ENCODE assay signal across 30 cellular contexts in genomic region chr5:13328316-13328715, GRCh38.
"Had no signal": no experiment of that assay in that cellular context is flagged by ENCODE, and none has a peak within 500 bp of the region (broad histone marks: within the 10 kb centered on the region; RNA-seq: fewer than 3 reads in every experiment).

No MANE protein-coding gene starts in this region.

- DNase-seq: activated CD4-positive, alpha-beta T cell treated with anti-CD3 and anti-CD28 coated beads for 1 hour; activated CD4-positive, alpha-beta T cell treated with anti-CD3 and anti-CD28 coated beads, Interleukin-2, amount 50 U/mL, for 1 hour; activated CD8-positive, alpha-beta memory T cell treated with anti-CD3 and anti-CD28 coated beads, Interleukin-2, amount 10 ng/mL, durations not matched to agents 7 days and 5 days; activated CD8-positive, alpha-beta T cell treated with anti-CD3 and anti-CD28 coated beads, Interleukin-2, amount 10 ng/mL, durations not matched to agents 7 days and 5 days; activated naive CD8-positive, alpha-beta T cell treated with anti-CD3 and anti-CD28 coated beads, Interleukin-2, amount 50 U/mL, for 24 hours; activated T-cell treated with anti-CD3 and anti-CD28 coated beads, Interleukin-2, amount 50 U/mL, for 48 hours; body of pancreas; colonic mucosa; effector memory CD8-positive, alpha-beta T cell; erythroblast; gastrocnemius medialis; naive thymus-derived CD8-positive, alpha-beta T cell; nucleus accumbens; pancreas; sigmoid colon; stimulated activated CD4-positive, alpha-beta T cell treated with anti-CD3 and anti-CD28 coated beads, Interleukin-15, amount 100 ng/mL, for 24 hours; stimulated activated CD4-positive, alpha-beta T cell treated with anti-CD3 and anti-CD28 coated beads, Interleukin-2, amount 100 ng/mL, for 24 hours; stimulated activated naive B cell treated with anti-CD40 and anti-IgM and Interleukin-4, amounts not matched to agents 10 μg/mL and 1 μg/mL and 100 μg/mL, for 72 hours; stomach; thyroid gland; upper lobe of left lung had no signal

- H3K4me3 ChIP-seq: body of pancreas, colonic mucosa, gastrocnemius medialis, hepatocyte, pancreas, prostate gland, sigmoid colon, smooth muscle cell, stomach, thyroid gland, upper lobe of left lung, vagina had no signal

- H3K27me3 Mint-ChIP-seq: activated CD8-positive, alpha-beta memory T cell treated with anti-CD3 and anti-CD28 coated beads, Interleukin-2, amount 10 ng/mL, durations not matched to agents 7 days and 5 days; activated naive CD4-positive, alpha-beta T cell treated with anti-CD3 and anti-CD28 coated beads, Interleukin-2, amount 50 U/mL, for 24 hours; activated naive CD8-positive, alpha-beta T cell treated with anti-CD3 and anti-CD28 coated beads, Interleukin-2, amount 50 U/mL, for 24 hours; effector memory CD8-positive, alpha-beta T cell; memory B cell; naive thymus-derived CD8-positive, alpha-beta T cell; stimulated activated naive B cell treated with anti-CD40 and anti-IgM and Interleukin-4, amounts not matched to agents 10 μg/mL and 1 μg/mL and 100 μg/mL, for 72 hours had no signal

- H3K27ac Mint-ChIP-seq: activated CD8-positive, alpha-beta memory T cell treated with anti-CD3 and anti-CD28 coated beads, Interleukin-2, amount 10 ng/mL, durations not matched to agents 7 days and 5 days; activated CD8-positive, alpha-beta T cell treated with anti-CD3 and anti-CD28 coated beads, Interleukin-2, amount 10 ng/mL, durations not matched to agents 7 days and 5 days; activated naive CD4-positive, alpha-beta T cell treated with anti-CD3 and anti-CD28 coated beads, Interleukin-2, amount 50 U/mL, for 24 hours; activated naive CD8-positive, alpha-beta T cell treated with anti-CD3 and anti-CD28 coated beads, Interleukin-2, amount 50 U/mL, for 24 hours; activated T-helper 2 cell treated with anti-CD3 and anti-CD28 coated beads, Interferon-gamma antibody, Interleukin-2, Interleukin-4, amounts not matched to agents 10 μg/mL and 5 μg/mL and 100 μg/mL, durations not matched to agents 14 hours and 24 hours and 36 hours; effector memory CD8-positive, alpha-beta T cell; memory B cell; naive thymus-derived CD8-positive, alpha-beta T cell; stimulated activated naive B cell treated with anti-CD40 and anti-IgM and Interleukin-4, amounts not matched to agents 10 μg/mL and 1 μg/mL and 100 μg/mL, for 72 hours; WTC11 had no signal

- H3K9me3 ChIP-seq: body of pancreas, colonic mucosa, gastrocnemius medialis, pancreas, prostate gland, sigmoid colon, thyroid gland, upper lobe of left lung, vagina had no signal

- H3K4me1 ChIP-seq: body of pancreas, colonic mucosa, gastrocnemius medialis, pancreas, prostate gland, sigmoid colon, stomach, thyroid gland, upper lobe of left lung, vagina had no signal

- H3K27ac ChIP-seq: body of pancreas, colonic mucosa, gastrocnemius medialis, hepatocyte, pancreas, prostate gland, sigmoid colon, stomach, thyroid gland, upper lobe of left lung, vagina had no signal

- H3K79me2 ChIP-seq: hepatocyte had no signal

- H3K4me1 Mint-ChIP-seq: activated CD8-positive, alpha-beta memory T cell treated with anti-CD3 and anti-CD28 coated beads, Interleukin-2, amount 10 ng/mL, durations not matched to agents 7 days and 5 days; activated naive CD4-positive, alpha-beta T cell treated with anti-CD3 and anti-CD28 coated beads, Interleukin-2, amount 50 U/mL, for 24 hours; activated naive CD8-positive, alpha-beta T cell treated with anti-CD3 and anti-CD28 coated beads, Interleukin-2, amount 50 U/mL, for 24 hours; memory B cell; naive thymus-derived CD8-positive, alpha-beta T cell; neural crest cell; stimulated activated naive B cell treated with anti-CD40 and anti-IgM and Interleukin-4, amounts not matched to agents 10 μg/mL and 1 μg/mL and 100 μg/mL, for 72 hours had no signal

- H3K9me3 Mint-ChIP-seq: activated naive CD4-positive, alpha-beta T cell treated with anti-CD3 and anti-CD28 coated beads, Interleukin-2, amount 50 U/mL, for 24 hours; effector memory CD8-positive, alpha-beta T cell; neural crest cell had no signal

- H3K36me3 ChIP-seq: colonic mucosa, gastrocnemius medialis, pancreas, prostate gland, sigmoid colon, stomach, thyroid gland, upper lobe of left lung, vagina had no signal

- H3K27me3 ChIP-seq: body of pancreas, colonic mucosa, gastrocnemius medialis, hepatocyte, pancreas, sigmoid colon, stomach, thyroid gland, upper lobe of left lung, vagina had no signal

- H3K4me2 ChIP-seq: hepatocyte, smooth muscle cell had no signal

- H3K36me3 Mint-ChIP-seq: activated CD8-positive, alpha-beta memory T cell treated with anti-CD3 and anti-CD28 coated beads, Interleukin-2, amount 10 ng/mL, durations not matched to agents 7 days and 5 days; activated naive CD4-positive, alpha-beta T cell treated with anti-CD3 and anti-CD28 coated beads, Interleukin-2, amount 50 U/mL, for 24 hours; memory B cell; naive thymus-derived CD8-positive, alpha-beta T cell; stimulated activated naive B cell treated with anti-CD40 and anti-IgM and Interleukin-4, amounts not matched to agents 10 μg/mL and 1 μg/mL and 100 μg/mL, for 72 hours; WTC11 had no signal

- H3K4me3 Mint-ChIP-seq: activated CD8-positive, alpha-beta memory T cell treated with anti-CD3 and anti-CD28 coated beads, Interleukin-2, amount 10 ng/mL, durations not matched to agents 7 days and 5 days; activated CD8-positive, alpha-beta T cell treated with anti-CD3 and anti-CD28 coated beads, Interleukin-2, amount 10 ng/mL, durations not matched to agents 7 days and 5 days; activated naive CD4-positive, alpha-beta T cell treated with anti-CD3 and anti-CD28 coated beads, Interleukin-2, amount 50 U/mL, for 24 hours; activated naive CD8-positive, alpha-beta T cell treated with anti-CD3 and anti-CD28 coated beads, Interleukin-2, amount 50 U/mL, for 24 hours; effector memory CD8-positive, alpha-beta T cell; memory B cell; naive thymus-derived CD8-positive, alpha-beta T cell; neural crest cell; stimulated activated naive B cell treated with anti-CD40 and anti-IgM and Interleukin-4, amounts not matched to agents 10 μg/mL and 1 μg/mL and 100 μg/mL, for 72 hours; WTC11 had no signal
